In the genomic region with DNA sequence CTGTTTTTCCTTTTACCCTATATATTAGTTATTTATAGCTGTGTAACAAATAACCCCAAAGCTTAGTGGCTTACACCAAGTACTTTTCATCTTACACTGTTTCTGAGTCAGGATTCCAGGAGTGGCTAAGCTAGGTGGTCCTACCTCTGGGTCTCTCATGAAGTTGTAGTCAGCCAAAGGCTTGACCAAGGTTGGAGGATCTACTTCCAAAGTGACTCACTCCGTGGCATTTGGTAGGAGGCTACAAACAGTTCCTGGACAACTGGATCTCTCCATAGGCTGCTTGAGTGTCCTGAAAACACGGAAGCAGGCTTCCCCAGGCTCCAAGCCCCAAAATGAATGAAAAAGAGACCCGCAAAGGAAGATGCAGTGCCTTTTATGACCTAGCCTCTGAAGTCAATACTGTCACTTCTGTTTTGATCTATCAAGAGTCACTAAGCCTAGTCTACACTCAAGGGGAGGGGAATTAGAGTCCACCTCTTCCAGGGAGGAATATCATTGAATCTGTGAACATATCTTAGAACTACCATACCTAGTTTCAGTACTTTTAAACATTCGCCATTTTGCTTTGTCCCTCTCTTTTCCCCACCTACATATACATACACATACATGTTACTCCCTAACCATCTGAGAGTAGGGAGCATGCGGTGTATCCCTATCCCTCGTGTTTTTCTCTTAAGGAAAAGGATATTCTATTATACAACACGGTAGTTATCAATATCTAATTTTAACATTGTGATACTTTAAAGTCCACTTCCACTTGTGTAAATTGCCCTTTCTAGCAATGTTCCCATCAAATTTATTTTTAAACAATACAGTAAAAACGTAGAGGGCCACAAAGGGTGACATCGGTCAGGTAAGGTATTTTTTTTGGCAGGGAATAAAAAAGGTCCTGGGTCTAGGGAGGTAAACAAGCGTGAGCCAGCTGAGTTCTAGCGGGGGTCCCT, we compare ENCODE assay signal across 8 cellular contexts.
DNase-seq lines count a peak whose midpoint lies in the region; ATAC-seq, FAIRE-seq and TF ChIP-seq lines count a peak whose summit lies in the region.

No MANE protein-coding gene starts in this region.

- peaks cover 28% of the 10 kb centered on the region for H4K20me1 ChIP-seq in OCI-LY7 (ENCODE audit: insufficient read depth, low read length)

- H3K79me2 ChIP-seq in OCI-LY7 (ENCODE audit: insufficient read depth, low read depth, low read length), result peaks cover 51% of the 10 kb centered on the region

- H3K4me1 Mint-ChIP-seq in memory B cell, result peaks cover 15% of the 10 kb centered on the region

- H3K27ac ChIP-seq in OCI-LY7 (ENCODE audit: low read depth, low read length, poor library complexity, severe bottlenecking) (peak overlapping the region; percentile 84), cingulate gyrus (ENCODE audit: low read depth, low read length) (peak overlapping the region; percentile 97)

- TSS peak; percentile 94 for BruUV-seq in OCI-LY7 (replicated peaks; lab: Mats Ljungman, UMichigan)

- no peaks in the 10 kb centered on the region for H3K9me2 ChIP-seq in OCI-LY7 (ENCODE audit: insufficient read depth, low read length)

- peak; percentile 14 for DNase-seq in CD1c-positive myeloid dendritic cell (ENCODE audit: extremely low spot score)
- DNase-seq in OCI-LY7 (ENCODE audit: low spot score), result peak; percentile 22
- no peak for DNase-seq in memory B cell (ENCODE audit: low spot score in 2 of 2)
- peak; percentile 20 for DNase-seq in urothelium cell line (ENCODE audit: low spot score)
- no peak for DNase-seq in stimulated activated CD4-positive, alpha-beta T cell treated with anti-CD3 and anti-CD28 coated beads, Interleukin-2, amount 100 ng/mL, for 24 hours

- no peaks in the 10 kb centered on the region for H3K36me3 Mint-ChIP-seq in memory B cell

- peak overlapping the region; percentile 92 for H3K4me3 Mint-ChIP-seq in memory B cell

- peak overlapping the region; percentile 92 for H3K4me2 ChIP-seq in OCI-LY7 (ENCODE audit: low read length)

- peak overlapping the region; percentile 78 for H3K4me3 ChIP-seq in OCI-LY7 (ENCODE audit: low read depth, low read length, poor library complexity, severe bottlenecking)

- H3K36me3 ChIP-seq in OCI-LY7 (ENCODE audit: insufficient read depth, low read length), result peaks cover 18% of the 10 kb centered on the region

- peak overlapping the region; percentile 98 for H3K27ac Mint-ChIP-seq in memory B cell

- no peaks in the 10 kb centered on the region for H3K9me3 Mint-ChIP-seq in memory B cell

- H3K27me3 Mint-ChIP-seq in memory B cell, result no peaks in the 10 kb centered on the region

- ATAC-seq in GM21717 (IDR thresholded peaks at IDR 0.05; ENCODE audit: unreplicated experiment) (peak; percentile 0), memory B cell (ENCODE audit: low read depth) (no peak), GM21360 (IDR thresholded peaks at IDR 0.05; ENCODE audit: unreplicated experiment) (no peak)

- intact Hi-C loops in OCI-LY7 (cut with micrococcal nuclease; ENCODE audit: unreplicated experiment), result loop anchor here (5.0 to 10.0 kb wide), 2 partner anchors 420 to 858 kb away; partner anchors contain the start of genes EXTL2 and SLC30A7

- no peak for FAIRE-seq in urothelium cell line (lab: Jason Lieb, UNC)

- H3K4me1 ChIP-seq in OCI-LY7 (ENCODE audit: insufficient read depth, low read length, poor library complexity, severe bottlenecking), result peaks cover 44% of the 10 kb centered on the region

- CTCF ChIA-PET in OCI-LY7 (lab: Charles Lee; ENCODE audit: unreplicated experiment), result no interaction called here

- POLR2A ChIA-PET in OCI-LY7 (lab: Charles Lee), result interaction anchor here (0.6 to 2.5 kb wide), 12 partner anchors 9 to 969 kb away, joined by 3 to 10 read pairs (median 4); partner anchors contain the start of genes FRRS1 and SLC35A3

- no peak for TF ChIP-seq CTCF in OCI-LY7 (conservative IDR thresholded peaks at IDR 0.05; ENCODE audit: low read length)

- no peaks in the 10 kb centered on the region for H3K9me3 ChIP-seq in OCI-LY7 (ENCODE audit: low read length)

- H2AFZ ChIP-seq in OCI-LY7 (ENCODE audit: low read length), result peak overlapping the region; percentile 78

Comparison
In these comparisons a context has a peak if more than half of its experiments do, and no peak if none do; other contexts are left out.
1. DNase-seq: peak in CD1c-positive myeloid dendritic cell (single experiment), OCI-LY7 (single experiment) and urothelium cell line (single experiment); none in memory B cell (0 of 2) and stimulated activated CD4-positive, alpha-beta T cell treated with anti-CD3 and anti-CD28 coated beads, Interleukin-2, amount 100 ng/mL, for 24 hours (0 of 2).